In genomic region chr19:18969953-18970659, GRCh38 we compare ENCODE assay signal across 1 cellular context.
A peak's percentile ranks its signal among the peaks of the same experiment; 100 is the strongest.
TF ChIP-seq lines count a peak whose summit lies in the region.

No MANE protein-coding gene starts in this region.

TF ChIP-seq in HEK293, 187 proteins besides CTCF, POLR2A, EP300 and RAD21 (continued from another document):
- TF ChIP-seq PRDM2 (tag by site-specific recombination; IDR thresholded peaks at IDR 0.05; ENCODE audit: borderline replicate concordance) (no peak), ZNF76 (tag by site-specific recombination; IDR thresholded peaks at IDR 0.05; ENCODE audit: borderline replicate concordance, low read depth) (no peak), ZNF266 (tag by site-specific recombination; IDR thresholded peaks at IDR 0.05; ENCODE audit: low read depth) (no peak), PRDM10 (tag by site-specific recombination; IDR thresholded peaks at IDR 0.05) (peak; percentile 70)
TF ChIP-seq in HEK293: peak in this region for 2.
